24 cellular contexts compared by ENCODE assay signal in genomic region chr11:114679505-114679904, GRCh38. TPM values are rescaled to one million over a fixed set of nuclear protein-coding genes. Genes with fewer than 3 reads are reported as not detected.
DNase-seq lines count a peak whose midpoint lies in the region; ATAC-seq, FAIRE-seq and TF ChIP-seq lines count a peak whose summit lies in the region.
"Had no signal": no experiment of that assay in that cellular context is flagged by ENCODE, and none has a peak within 500 bp of the region (broad histone marks: within the 10 kb centered on the region; RNA-seq: fewer than 3 reads in every experiment).

No MANE protein-coding gene starts in this region.

- no peaks in the 10 kb centered on the region for H4K20me1 ChIP-seq in IMR-90 (ENCODE audit: insufficient read depth, low read length)
- no peaks in the 10 kb centered on the region for H4K20me1 ChIP-seq in K562 (replicated peaks; ENCODE audit: control insufficient read depth, insufficient read depth, low read length)
- H4K20me1 ChIP-seq: BLaER1 treated with 17β-estradiol and CSF1 and Interleukin-3, amounts not matched to agents 10 nM and 100 nM had no signal

- H2AFZ ChIP-seq in IMR-90 (replicated peaks; ENCODE audit: low read length, poor library complexity) (no peak overlapping the region), K562 (ENCODE audit: low read depth, low read length) (no peak overlapping the region)
- H2AFZ ChIP-seq: GM23338 had no signal

- H3K4me3 Mint-ChIP-seq in CD14-positive monocyte: no peak overlapping the region
- no peak overlapping the region for H3K4me3 Mint-ChIP-seq in activated T-helper 2 cell treated with anti-CD3 and anti-CD28 coated beads, Interferon-gamma antibody, Interleukin-2, Interleukin-4, amounts not matched to agents 10 μg/mL and 5 μg/mL and 100 μg/mL, durations not matched to agents 14 hours and 24 hours and 36 hours (ENCODE audit: low read depth)
- H3K4me3 Mint-ChIP-seq: CD4-positive, alpha-beta memory T cell; GM23338; H9 had no signal

- no peak for ATAC-seq in A549
- no peak for ATAC-seq in IMR-90 (ENCODE audit: low read depth)
- no peak for ATAC-seq in K562
- ATAC-seq: GM12878, GM23338, HCT116 had no signal

- no peaks in the 10 kb centered on the region for H3K4me1 Mint-ChIP-seq in CD14-positive monocyte
- no peaks in the 10 kb centered on the region for H3K4me1 Mint-ChIP-seq in activated T-helper 2 cell treated with anti-CD3 and anti-CD28 coated beads, Interferon-gamma antibody, Interleukin-2, Interleukin-4, amounts not matched to agents 10 μg/mL and 5 μg/mL and 100 μg/mL, durations not matched to agents 14 hours and 24 hours and 36 hours (ENCODE audit: low read depth)
- H3K4me1 Mint-ChIP-seq: CD4-positive, alpha-beta memory T cell; GM23338; H9 had no signal

- H3K4me2 ChIP-seq in A549: no peak overlapping the region
- H3K4me2 ChIP-seq in IMR-90 (ENCODE audit: low read depth, low read length): no peak overlapping the region
- H3K4me2 ChIP-seq in K562 (ENCODE audit: insufficient read depth, low read length): no peak overlapping the region
- H3K4me2 ChIP-seq: BLaER1 treated with 17β-estradiol and CSF1 and Interleukin-3, amounts not matched to agents 10 nM and 100 nM; GM23338 had no signal

- H3K79me2 ChIP-seq in K562 (ENCODE audit: control insufficient read depth, insufficient read depth, low read length): no peaks in the 10 kb centered on the region

- no peak overlapping the region for H4K91ac ChIP-seq in IMR-90 (ENCODE audit: insufficient read depth, low read depth, low read length)

- no peak overlapping the region for H3K27ac Mint-ChIP-seq in CD14-positive monocyte
- no peak overlapping the region for H3K27ac Mint-ChIP-seq in activated T-helper 2 cell treated with anti-CD3 and anti-CD28 coated beads, Interferon-gamma antibody, Interleukin-2, Interleukin-4, amounts not matched to agents 10 μg/mL and 5 μg/mL and 100 μg/mL, durations not matched to agents 14 hours and 24 hours and 36 hours
- H3K27ac Mint-ChIP-seq: CD4-positive, alpha-beta memory T cell; GM23338; H9 had no signal

- H3K4ac ChIP-seq in IMR-90 (ENCODE audit: low read depth, low read length): no peak overlapping the region

- intact Hi-C loops in IMR-90 (cut with micrococcal nuclease) (no loop called here), K562 (cut with micrococcal nuclease) (no loop called here), transverse colon (cut with DNase I; ENCODE audit: low total_unique reads) (no loop called here), CD14-positive monocyte (cut with micrococcal nuclease) (no loop called here)
- intact Hi-C loops in activated T-helper 2 cell treated with anti-CD3 and anti-CD28 coated beads, Interferon-gamma antibody, Interleukin-2, Interleukin-4, amounts not matched to agents 10 μg/mL and 5 μg/mL and 100 μg/mL, durations not matched to agents 14 hours and 24 hours and 36 hours (cut with micrococcal nuclease): no loop called here

- no peak for TF ChIP-seq EP300 in A549 (IDR thresholded peaks at IDR 0.05)
- no peak for TF ChIP-seq EP300 in K562 (IDR thresholded peaks at IDR 0.05; ENCODE audit: low read length)
- TF ChIP-seq EP300 in transverse colon (IDR thresholded peaks at IDR 0.05; ENCODE audit: low read depth): no peak

- H2BK5ac ChIP-seq in IMR-90 (ENCODE audit: low read depth, low read length, poor library complexity, severe bottlenecking): no peak overlapping the region

- FAIRE-seq in A549 (lab: Jason Lieb, UNC) (no peak), K562 (lab: Jason Lieb, UNC) (no peak)
- FAIRE-seq: A204.1, GM12878, GM19239 had no signal

- H3K36me3 Mint-ChIP-seq in CD14-positive monocyte: no peaks in the 10 kb centered on the region
- H3K36me3 Mint-ChIP-seq in activated T-helper 2 cell treated with anti-CD3 and anti-CD28 coated beads, Interferon-gamma antibody, Interleukin-2, Interleukin-4, amounts not matched to agents 10 μg/mL and 5 μg/mL and 100 μg/mL, durations not matched to agents 14 hours and 24 hours and 36 hours (ENCODE audit: low read depth): no peaks in the 10 kb centered on the region
- H3K36me3 Mint-ChIP-seq: CD4-positive, alpha-beta memory T cell had no signal

- no peak for TF ChIP-seq POLR2A in A549 (IDR thresholded peaks at IDR 0.05; ENCODE audit: low read length)
- TF ChIP-seq POLR2A in IMR-90 (IDR thresholded peaks at IDR 0.05; ENCODE audit: low read depth, low read length): no peak
- TF ChIP-seq POLR2A in K562 (conservative IDR thresholded peaks at IDR 0.05): no peak
- no peak for TF ChIP-seq POLR2A in transverse colon (IDR thresholded peaks at IDR 0.05)

- H3K23ac ChIP-seq in IMR-90 (ENCODE audit: low read depth, low read length): no peak overlapping the region

- TF ChIP-seq RAD21 in A549 (conservative IDR thresholded peaks at IDR 0.05 in 1 of 2, IDR thresholded peaks at IDR 0.05 in 1 of 2) (no peak), IMR-90 (IDR thresholded peaks at IDR 0.05; ENCODE audit: low read length) (no peak), K562 (CRISPR knock-in tag; conservative IDR thresholded peaks at IDR 0.05 in 1 of 2, IDR thresholded peaks at IDR 0.05 in 1 of 2) (no peak)

- H3K9ac ChIP-seq in IMR-90 (ENCODE audit: low read depth, low read length): no peak overlapping the region
- no peak overlapping the region for H3K9ac ChIP-seq in K562 (ENCODE audit: insufficient read depth in 1 of 2, low read depth in 2 of 2, low read length in 2 of 2)
- H3K9ac ChIP-seq: BLaER1 treated with 17β-estradiol and CSF1 and Interleukin-3, amounts not matched to agents 10 nM and 100 nM had no signal

- CTCF ChIA-PET in A549 (lab: Yijun Ruan, JAX): no interaction called here
- CTCF ChIA-PET in IMR-90 (lab: Yijun Ruan, JAX): no interaction called here
- CTCF ChIA-PET in K562 (lab: Yijun Ruan, JAX; ENCODE audit: low intra/inter-chr PET ratio): no interaction called here

- H4K5ac ChIP-seq in IMR-90 (ENCODE audit: low read depth, low read length): no peak overlapping the region

- H3K4me1 ChIP-seq in A549 (no peaks in the 10 kb centered on the region), IMR-90 (ENCODE audit: control insufficient read depth, insufficient read depth, low read length) (0 out of 2 replicates have a peak, but pooled peaks cover 1% of the 10 kb centered on the region), K562 (replicated peaks in 1 of 2; ENCODE audit: control insufficient read depth in 2 of 2, insufficient read depth in 2 of 2, low read length in 2 of 2) (no peaks in the 10 kb centered on the region), transverse colon (peaks cover 0 to 43% (median 21%) of the 10 kb centered on the region in 4 donors)
- H3K4me1 ChIP-seq: BE2C; BLaER1 treated with 17β-estradiol and CSF1 and Interleukin-3, amounts not matched to agents 10 nM and 100 nM had no signal

- POLR2A ChIA-PET in A549 (lab: Yijun Ruan, JAX) (no interaction called here), IMR-90 (lab: Charles Lee; ENCODE audit: unreplicated experiment) (no interaction called here), K562 (lab: Yijun Ruan, JAX) (no interaction called here)

- H3K27me3 Mint-ChIP-seq in CD14-positive monocyte (ENCODE audit: low read depth in 3 of 3): peaks cover 0 to 1% (median 0%) of the 10 kb centered on the region in 3 donors
- no peaks in the 10 kb centered on the region for H3K27me3 Mint-ChIP-seq in activated T-helper 2 cell treated with anti-CD3 and anti-CD28 coated beads, Interferon-gamma antibody, Interleukin-2, Interleukin-4, amounts not matched to agents 10 μg/mL and 5 μg/mL and 100 μg/mL, durations not matched to agents 14 hours and 24 hours and 36 hours (ENCODE audit: low read depth)
- H3K27me3 Mint-ChIP-seq: CD4-positive, alpha-beta memory T cell had no signal

- no peaks in the 10 kb centered on the region for H3K9me1 ChIP-seq in IMR-90 (ENCODE audit: insufficient read depth, low read length)
- no peaks in the 10 kb centered on the region for H3K9me1 ChIP-seq in K562 (ENCODE audit: control insufficient read depth, insufficient read depth, low read length)

- H2BK15ac ChIP-seq in IMR-90 (ENCODE audit: low read depth, low read length): no peak overlapping the region

- H2BK120ac ChIP-seq in IMR-90 (ENCODE audit: low read depth, low read length): no peak overlapping the region

- no peak overlapping the region for H3K18ac ChIP-seq in IMR-90 (ENCODE audit: low read depth, low read length)

- H3K27me3 ChIP-seq in IMR-90 (ENCODE audit: control insufficient read depth, insufficient read depth, low read length) (no peaks in the 10 kb centered on the region), K562 (ENCODE audit: control insufficient read depth in 2 of 2, insufficient read depth in 2 of 2, low read length in 2 of 2) (no peaks in the 10 kb centered on the region), transverse colon (no peaks in the 10 kb centered on the region)
- H3K27me3 ChIP-seq: BE2C; BLaER1 treated with 17β-estradiol and CSF1 and Interleukin-3, amounts not matched to agents 10 nM and 100 nM had no signal

- no peak overlapping the region for H3K56ac ChIP-seq in IMR-90 (ENCODE audit: extremely low read depth, insufficient read depth, low read length)

- H3K9me3 Mint-ChIP-seq in CD14-positive monocyte: peaks cover 2 to 13% (median 8%) of the 10 kb centered on the region in 7 donors
- peaks cover 8% of the 10 kb centered on the region for H3K9me3 Mint-ChIP-seq in activated T-helper 2 cell treated with anti-CD3 and anti-CD28 coated beads, Interferon-gamma antibody, Interleukin-2, Interleukin-4, amounts not matched to agents 10 μg/mL and 5 μg/mL and 100 μg/mL, durations not matched to agents 14 hours and 24 hours and 36 hours

- no peak overlapping the region for H3K14ac ChIP-seq in IMR-90 (replicated peaks; ENCODE audit: low read depth, low read length)

- no peaks in the 10 kb centered on the region for H3K36me3 ChIP-seq in IMR-90 (ENCODE audit: control insufficient read depth, insufficient read depth, low read length)
- H3K36me3 ChIP-seq in K562 (ENCODE audit: control insufficient read depth, insufficient read depth, low read length): no peaks in the 10 kb centered on the region
- peaks cover 0 to 5% (median 0%) of the 10 kb centered on the region in 4 donors for H3K36me3 ChIP-seq in transverse colon
- H3K36me3 ChIP-seq: BE2C; BLaER1 treated with 17β-estradiol and CSF1 and Interleukin-3, amounts not matched to agents 10 nM and 100 nM had no signal

- no TSS peak for BruUV-seq in IMR-90 (replicated peaks; lab: Mats Ljungman, UMichigan)
- no TSS peak for BruUV-seq in K562 (replicated peaks; lab: Mats Ljungman, UMichigan)

- H3K27ac ChIP-seq in A549 (no peak overlapping the region), IMR-90 (ENCODE audit: insufficient read depth, low read length) (no peak overlapping the region), K562 (ENCODE audit: extremely low read depth, low read depth, low read length) (no peak overlapping the region), transverse colon (peak overlapping the region; percentile 85 to 90 (median 86))
- H3K27ac ChIP-seq: BLaER1 treated with 17β-estradiol and CSF1 and Interleukin-3, amounts not matched to agents 10 nM and 100 nM had no signal

- H3K4me3 ChIP-seq in A549 (no peak overlapping the region), IMR-90 (ENCODE audit: insufficient read depth, low read depth, low read length) (no peak overlapping the region), K562 (no peak overlapping the region), transverse colon (peak overlapping the region in 2 of 4 donors; percentile 12 to 21)
- H3K4me3 ChIP-seq: BLaER1 treated with 17β-estradiol and CSF1 and Interleukin-3, amounts not matched to agents 10 nM and 100 nM; GM12878; GM23338 had no signal

- in situ Hi-C loops in IMR-90 (cut with MboI; ENCODE audit: low sequenced_read_pairs): no loop called here
- in situ Hi-C loops in K562 (cut with MboI): no loop called here
- in situ Hi-C loops in transverse colon (cut with MboI; ENCODE audit: low pct_ligation_motif_present in 1 of 4, low pct_unique_long_range_greater_than_20kb in 1 of 4, low sequenced_read_pairs in 3 of 4): no loop called here

- no peaks in the 10 kb centered on the region for H3K9me3 ChIP-seq in A549
- no peaks in the 10 kb centered on the region for H3K9me3 ChIP-seq in IMR-90 (ENCODE audit: control insufficient read depth, insufficient read depth, low read length)
- no peaks in the 10 kb centered on the region for H3K9me3 ChIP-seq in K562 (replicated peaks; ENCODE audit: control insufficient read depth, insufficient read depth, low read depth, low read length)
- peaks cover under 1 to 9% of the 10 kb centered on the region in 2 donors for H3K9me3 ChIP-seq in transverse colon
- H3K9me3 ChIP-seq: BE2C had no signal

- no peaks in the 10 kb centered on the region for H3K79me1 ChIP-seq in IMR-90 (ENCODE audit: low read depth in 1 of 2, low read length in 2 of 2)

- 52% methylated on average over 4 of the region's 4 CpGs for WGBS in A549 (ENCODE audit: missing lambda C conversion rate)
- no CpG with 5 or more reads among the region's 4 CpGs for WGBS in IMR-90 (ENCODE audit: extremely low coverage in 2 of 2, insufficient read length in 1 of 2), 2 experiments
- 2% methylated on average over 4 of the region's 4 CpGs for WGBS in K562 (ENCODE audit: insufficient coverage, low coverage, missing lambda C conversion rate)
- 59 to 78% methylated on average over 4 of the region's 4 CpGs for WGBS in transverse colon (ENCODE audit: low coverage in 1 of 2), 2 donors

- H2AK5ac ChIP-seq in IMR-90 (ENCODE audit: low read depth, low read length): no peak overlapping the region

- dilution Hi-C loops in IMR-90 (cut with HindIII; ENCODE audit: low sequenced_read_pairs, unreplicated experiment): no loop called here

- no peak overlapping the region for H2BK20ac ChIP-seq in IMR-90 (ENCODE audit: low read depth, low read length)

- H2AK9ac ChIP-seq in IMR-90 (replicated peaks; ENCODE audit: low read depth, low read length, poor library complexity): no peak overlapping the region

- TF ChIP-seq CTCF in A549 (IDR thresholded peaks at IDR 0.05) (no peak), IMR-90 (conservative IDR thresholded peaks at IDR 0.05; ENCODE audit: low read depth, low read length) (no peak), K562 (IDR thresholded peaks at IDR 0.05 in 2 of 3, conservative IDR thresholded peaks at IDR 0.05 in 1 of 3; ENCODE audit: insufficient read depth in 2 of 3, low read depth in 1 of 3, low read length in 3 of 3) (no peak), transverse colon (IDR thresholded peaks at IDR 0.05) (no peak), CD14-positive monocyte (IDR thresholded peaks at IDR 0.05) (no peak)

- H4K8ac ChIP-seq in IMR-90 (ENCODE audit: low read depth in 2 of 2, low read length in 2 of 2): no peak overlapping the region

- DNase-seq in A549 (ENCODE audit: low read depth in 1 of 2, low spot score in 1 of 2) (no peak), IMR-90 (no peak), K562 (ENCODE audit: extremely low read depth in 1 of 4, low spot score in 3 of 4) (no peak), transverse colon (no peak), CD14-positive monocyte (ENCODE audit: low spot score) (no peak), iPS-NIHi7 (ENCODE audit: extremely low spot score) (no peak)
- DNase-seq in activated T-helper 2 cell treated with anti-CD3 and anti-CD28 coated beads, Interferon-gamma antibody, Interleukin-2, Interleukin-4, amounts not matched to agents 10 μg/mL and 5 μg/mL and 100 μg/mL, durations not matched to agents 14 hours and 24 hours and 36 hours (ENCODE audit: low spot score): no peak
- DNase-seq: ACHN; AML-193; BE2C; Calu3; CD4-positive, alpha-beta memory T cell; COR-L47; DMS53; EL; GDM1; H9 had no signal

RNA-seq across cellular contexts. Expression of gene NXPE2, which starts 1.2 kb away (rescaled TPM):
- polyA plus RNA-seq in A549 (2011; rRNA removed) (0.04 and 0.09 TPM in 2 replicates), A549 (2017; fragmentation: RNase III; extraction: RNeasy Plus Mini Kit Qiagen cat#74134 plus additional on column Dnase treatment) (not detected in 3 replicates), IMR-90 (2012; rRNA removed) (not detected in 2 replicates), K562 (2011; rRNA removed) (not detected in 2 replicates), K562 (2014; fragmentation: Illumina TruSeq; extraction: Trizol) (not detected in 2 replicates), K562 (2014; fragmentation: Nextera tagmentation; extraction: Ambion mirVana) (not detected), K562 (2014; rRNA removed) (0.07 TPM in 1 of 2 replicates, not detected in the other), CD14-positive monocyte (not detected)
- not detected in 2 replicates for polyA plus RNA-seq in A549 (2012; cell fraction: cytosol; rRNA removed)
- polyA plus RNA-seq in A549 (2012; cell fraction: nucleus; rRNA removed): not detected in 2 replicates
- not detected in 2 replicates for polyA minus RNA-seq in A549 (2011; rRNA and poly(A)+ RNA removed)
- total RNA-seq in IMR-90 (2012; rRNA removed) (not detected in 2 replicates), K562 (2014; rRNA removed) (not detected in 2 replicates), K562 (2014; rRNA removed; fragmentation: Illumina TruSeq; extraction: Trizol) (not detected in 2 replicates), K562 (2015; rRNA removed; fragmentation: Illumina TruSeq; extraction: Trizol) (not detected in 2 replicates), K562 (2021) (0.13 TPM in 1 of 2 replicates, not detected in the other), transverse colon (10 to 100 TPM; 20.2 to 35.9 (median 28.4) TPM)
- polyA plus RNA-seq in IMR-90 (2012; cell fraction: cytosol; rRNA removed): not detected in 2 replicates
- polyA plus RNA-seq in IMR-90 (2012; cell fraction: nucleus; rRNA removed; ENCODE audit: low replicate concordance): not detected in 2 replicates
- total RNA-seq in K562 (2011; cell fraction: chromatin; rRNA removed; ENCODE audit: low replicate concordance): not detected in 2 replicates
- total RNA-seq in K562 (2011; cell fraction: nucleolus; rRNA removed): not detected in 2 replicates
- not detected in 2 replicates for total RNA-seq in K562 (2011; cell fraction: nucleoplasm; rRNA removed)
- polyA plus RNA-seq in K562 (2011; cell fraction: cytosol; rRNA removed): not detected in 2 replicates
- not detected in 2 replicates for polyA plus RNA-seq in K562 (2011; cell fraction: nucleus; rRNA removed)
- polyA plus RNA-seq in K562 (2012): not detected in 2 replicates
- not detected in 2 replicates for polyA minus RNA-seq in K562 (2011; rRNA and poly(A)+ RNA removed)
- polyA minus RNA-seq in K562 (2011; cell fraction: cytosol; rRNA and poly(A)+ RNA removed): not detected in 2 replicates
- polyA minus RNA-seq in K562 (2011; cell fraction: nucleus; rRNA and poly(A)+ RNA removed): not detected in 2 replicates
- total RNA-seq in activated T-helper 2 cell treated with anti-CD3 and anti-CD28 coated beads, Interferon-gamma antibody, Interleukin-2, Interleukin-4, amounts not matched to agents 10 μg/mL and 5 μg/mL and 100 μg/mL, durations not matched to agents 14 hours and 24 hours and 36 hours: not detected in 2 replicates
- total RNA-seq: Calu3; CD4-positive, alpha-beta memory T cell; GM12878; H4 had no signal
- polyA plus RNA-seq: CD4-positive, alpha-beta memory T cell; GM12878; GM23338 had no signal

Comparison
In these comparisons a context has a peak if more than half of its experiments do, and no peak if none do; other contexts are left out.
1. H3K27ac ChIP-seq: peak in transverse colon (4 of 4); none in A549 (0 of 2), IMR-90 (single experiment) and K562 (single experiment).
2. RNA of gene NXPE2, which starts 1.2 kb away (total RNA-seq): 20.2 to 35.9 TPM in transverse colon; not detected in IMR-90, 0.13 TPM in K562 and not detected in activated T-helper 2 cell treated with anti-CD3 and anti-CD28 coated beads, Interferon-gamma antibody, Interleukin-2, Interleukin-4, amounts not matched to agents 10 μg/mL and 5 μg/mL and 100 μg/mL, durations not matched to agents 14 hours and 24 hours and 36 hours; every median in the first group is over 10 times any median in the second.
3. Of the 35 proteins assayed by ChIP-seq in both K562 and A549: peak only in K562: none; only in A549: MAFK; in both: none; in neither: 34.